ENCODE assay signal across 24 cellular contexts in the genomic region with DNA sequence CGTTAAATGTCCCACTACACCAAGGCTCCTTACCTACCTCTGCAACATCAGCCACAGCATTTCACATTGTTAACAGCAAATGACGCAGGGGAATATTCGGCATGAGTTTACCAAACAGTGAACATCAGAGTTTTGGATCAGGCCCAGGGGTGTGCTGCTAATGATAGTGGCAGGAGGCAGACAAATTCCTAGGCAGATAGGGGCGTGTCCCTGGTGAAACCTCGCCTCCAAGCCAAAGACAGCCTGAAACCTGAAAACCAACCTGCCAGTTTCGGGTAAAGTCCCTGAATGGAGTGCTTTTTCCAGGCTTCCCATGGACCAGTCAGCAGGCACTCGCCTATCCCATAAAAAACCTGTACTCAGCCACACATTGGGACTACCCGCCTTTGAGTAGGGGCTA.
A peak's percentile ranks its signal among the peaks of the same experiment; 100 is the strongest.
DNase-seq lines count a peak whose midpoint lies in the region; ATAC-seq and TF ChIP-seq lines count a peak whose summit lies in the region.
"Had no signal": no experiment of that assay in that cellular context is flagged by ENCODE, and none has a peak within 500 bp of the region (broad histone marks: within the 10 kb centered on the region; RNA-seq: fewer than 3 reads in every experiment).

No MANE protein-coding gene starts in this region.

- TF ChIP-seq CTCF in endothelial cell (IDR thresholded peaks at IDR 0.05; ENCODE audit: unreplicated experiment) (no peak), type B pancreatic cell (conservative IDR thresholded peaks at IDR 0.05) (no peak), coronary artery (IDR thresholded peaks at IDR 0.05) (no peak)

- H2BK120ac ChIP-seq in mesendoderm (ENCODE audit: low read depth, low read length): no peak overlapping the region

- H4K5ac ChIP-seq in mesendoderm (ENCODE audit: low read length): no peak overlapping the region

- no peaks in the 10 kb centered on the region for H3K79me2 ChIP-seq in mesendoderm (ENCODE audit: control insufficient read depth, insufficient read depth, low read length)

- no peak overlapping the region for H3K4me3 ChIP-seq in coronary artery
- H3K4me3 ChIP-seq in mesendoderm (ENCODE audit: low read length): no peak overlapping the region
- H3K4me3 ChIP-seq: GM12878 had no signal

- H3K27ac Mint-ChIP-seq in IgD-negative memory B cell (peak overlapping the region in 2 of 3 donors; percentile 14 to 64), endothelial cell (ENCODE audit: unreplicated experiment) (no peak overlapping the region), type B pancreatic cell (peak overlapping the region; percentile 21)
- H3K27ac Mint-ChIP-seq: CD4-positive, CD25-positive, alpha-beta regulatory T cell; CD8-positive, alpha-beta memory T cell; H9 had no signal

- no peak overlapping the region for H3K18ac ChIP-seq in mesendoderm (ENCODE audit: low read length)

- WGBS in mesendoderm (ENCODE audit: extremely low coverage, insufficient coverage, low lambda C conversion rate): no CpG with 5 or more reads among the region's 8 CpGs

- H3K9me3 Mint-ChIP-seq in IgD-negative memory B cell: peaks cover 2 to 14% (median 11%) of the 10 kb centered on the region in 3 donors
- peaks cover 4% of the 10 kb centered on the region for H3K9me3 Mint-ChIP-seq in endothelial cell (ENCODE audit: unreplicated experiment)
- peaks cover 5% of the 10 kb centered on the region for H3K9me3 Mint-ChIP-seq in type B pancreatic cell

- no peak overlapping the region for H2AK5ac ChIP-seq in mesendoderm (ENCODE audit: low read length)

- ATAC-seq in HG02981 (IDR thresholded peaks at IDR 0.05; ENCODE audit: unreplicated experiment): no peak
- ATAC-seq: GM12878 had no signal

- H3K9ac ChIP-seq in mesendoderm (ENCODE audit: low read length): no peak overlapping the region

- no peak overlapping the region for H2BK15ac ChIP-seq in mesendoderm (replicated peaks; ENCODE audit: low read depth)

- H3K4ac ChIP-seq in mesendoderm (ENCODE audit: low read depth, low read length): no peak overlapping the region

- H3K27me3 ChIP-seq in mesendoderm (ENCODE audit: insufficient read depth, low read length, poor library complexity): no peaks in the 10 kb centered on the region
- H3K27me3 ChIP-seq: BE2C had no signal

- no peak overlapping the region for H3K27ac ChIP-seq in coronary artery
- no peak overlapping the region for H3K27ac ChIP-seq in mesendoderm (ENCODE audit: low read depth, low read length)
- H3K27ac ChIP-seq: HL-60 had no signal

- no peak overlapping the region for H2BK5ac ChIP-seq in mesendoderm (ENCODE audit: low read length)

- H3K56ac ChIP-seq in mesendoderm (ENCODE audit: low read length): no peak overlapping the region

- peaks cover 9% of the 10 kb centered on the region for H3K27me3 Mint-ChIP-seq in IgD-negative memory B cell
- H3K27me3 Mint-ChIP-seq in endothelial cell (ENCODE audit: unreplicated experiment): no peaks in the 10 kb centered on the region
- H3K27me3 Mint-ChIP-seq in type B pancreatic cell: no peaks in the 10 kb centered on the region

- no peaks in the 10 kb centered on the region for H3K36me3 ChIP-seq in mesendoderm (ENCODE audit: control insufficient read depth, insufficient read depth, low read length)
- H3K36me3 ChIP-seq: BE2C had no signal

- peaks cover 0 to 2% (median 0%) of the 10 kb centered on the region in 3 donors for H3K4me1 Mint-ChIP-seq in IgD-negative memory B cell
- H3K4me1 Mint-ChIP-seq in endothelial cell (ENCODE audit: unreplicated experiment): no peaks in the 10 kb centered on the region
- no peaks in the 10 kb centered on the region for H3K4me1 Mint-ChIP-seq in type B pancreatic cell (ENCODE audit: unreplicated experiment)
- H3K4me1 Mint-ChIP-seq: CD4-positive, CD25-positive, alpha-beta regulatory T cell; CD8-positive, alpha-beta memory T cell; H9 had no signal

- H3K4me3 Mint-ChIP-seq in IgD-negative memory B cell (no peak overlapping the region), endothelial cell (ENCODE audit: unreplicated experiment) (peak overlapping the region; percentile 31), type B pancreatic cell (no peak overlapping the region)
- H3K4me3 Mint-ChIP-seq: CD4-positive, CD25-positive, alpha-beta regulatory T cell; CD8-positive, alpha-beta memory T cell; H9 had no signal

- H3K4me2 ChIP-seq in mesendoderm (ENCODE audit: low read length): no peak overlapping the region

- no peaks in the 10 kb centered on the region for H3K4me1 ChIP-seq in mesendoderm (ENCODE audit: control insufficient read depth, low read depth, low read length)
- H3K4me1 ChIP-seq: BE2C had no signal

- intact Hi-C loops in head of caudate nucleus (cut with DNase I): no loop called here

- no peaks in the 10 kb centered on the region for H3K79me1 ChIP-seq in mesendoderm (ENCODE audit: low read length)

- H3K36me3 Mint-ChIP-seq in IgD-negative memory B cell (no peaks in the 10 kb centered on the region), endothelial cell (ENCODE audit: low read depth, unreplicated experiment) (peaks cover 6% of the 10 kb centered on the region), type B pancreatic cell (no peaks in the 10 kb centered on the region)
- H3K36me3 Mint-ChIP-seq: CD4-positive, CD25-positive, alpha-beta regulatory T cell had no signal

- no peak for DNase-seq in endothelial cell (ENCODE audit: low spot score)
- DNase-seq in fibroblast of gingiva (ENCODE audit: low read depth): peak; percentile 8
- no peak for DNase-seq in type B pancreatic cell (ENCODE audit: extremely low spot score, unreplicated experiment)
- no peak for DNase-seq in coronary artery (ENCODE audit: low spot score)
- no peak for DNase-seq in head of caudate nucleus
- no peak for DNase-seq in mesendoderm
- DNase-seq: ACHN; BE2C; C1 segment of cervical spinal cord; CD4-positive, CD25-positive, alpha-beta regulatory T cell; CD8-positive, alpha-beta memory T cell; COR-L47; DMS 273 treated with DMSO at 0.1 percent for 48 hours; DMS53; DND-41; EL; GOT3; H9; IMR-90; KBM-7 had no signal

- H3K23ac ChIP-seq in mesendoderm (ENCODE audit: low read length): no peak overlapping the region

- no peak overlapping the region for H4K8ac ChIP-seq in mesendoderm (ENCODE audit: low read depth, low read length)
